Comparison of ENCODE assay signal across 22 cellular contexts in the genomic region with DNA sequence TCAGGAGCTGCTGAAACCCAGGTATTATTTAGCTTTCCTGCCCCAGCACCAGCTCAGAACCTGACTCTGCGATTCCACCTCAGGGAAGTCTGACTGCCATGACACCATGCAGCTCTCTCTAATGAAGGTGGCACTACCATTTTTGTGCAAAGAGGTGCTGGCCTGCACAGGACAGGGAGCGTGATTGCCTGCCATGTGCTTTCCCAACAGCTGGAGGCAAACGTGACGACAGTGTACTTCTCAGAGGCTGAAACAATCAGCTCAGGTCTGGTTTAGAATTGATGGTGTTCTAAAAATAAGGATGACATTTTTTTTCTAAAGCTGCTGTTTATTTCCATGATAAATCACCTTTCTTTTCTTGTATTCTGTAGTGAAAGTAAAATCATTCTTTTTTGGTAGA.
"Had no signal": no experiment of that assay in that cellular context is flagged by ENCODE, and none has a peak within 500 bp of the region (broad histone marks: within the 10 kb centered on the region; RNA-seq: fewer than 3 reads in every experiment).

No MANE protein-coding gene starts in this region.

- FAIRE-seq: colon had no signal

- ATAC-seq: activated naive CD4-positive, alpha-beta T cell treated with anti-CD3 and anti-CD28 coated beads, Interleukin-2, amount 50 U/mL, for 72 hours; activated T-cell treated with anti-CD3 and anti-CD28 coated beads, Interleukin-2, amount 50 U/mL, for 4 hours; activated T-helper 17 cell treated with anti-CD3 and anti-CD28 coated beads, Interleukin-2, amount 50 U/mL, for 72 hours; sciatic nerve; stimulated activated effector memory CD8-positive, alpha-beta T cell treated with anti-CD3 and anti-CD28 coated beads, Interleukin-12 subunit alpha, Interleukin-12 subunit beta, amount 100 ng/mL, for 72 hours had no signal

- DNase-seq: activated CD4-positive, alpha-beta memory T cell treated with anti-CD3 and anti-CD28 coated beads for 36 hours; activated CD4-positive, alpha-beta T cell treated with anti-CD3 and anti-CD28 coated beads for 4 hours; activated CD4-positive, CD25-positive, alpha-beta regulatory T cell; activated gamma-delta T cell treated with Interleukin-2 at 50 U/mL for 16 hours; activated T-cell treated with anti-CD3 and anti-CD28 coated beads, Interleukin-2, amount 50 U/mL, for 4 hours; anterior cingulate cortex; effector CD8-positive, alpha-beta T cell; erythroblast; head of caudate nucleus; naive B cell; nephron progenitor cell; ovary; stimulated activated CD4-positive, alpha-beta T cell treated with anti-CD3 and anti-CD28 coated beads, Interleukin-12 subunit alpha, Interleukin-12 subunit beta, amount 100 ng/mL, for 4 hours; stimulated activated CD4-positive, alpha-beta T cell treated with anti-CD3 and anti-CD28 coated beads, Interleukin-4, amount 100 ng/mL, for 24 hours; uterus had no signal

- H3K36me3 ChIP-seq: ovary, thoracic aorta, uterus had no signal

- H3K27me3 ChIP-seq: ovary, uterus had no signal

- H3K27ac ChIP-seq: ovary, skin epidermis, thoracic aorta, uterus had no signal

- H3K4me3 ChIP-seq: ovary, skin epidermis, thoracic aorta, uterus had no signal

- H3K9me3 ChIP-seq: ovary, thoracic aorta, uterus had no signal

- H3K4me1 ChIP-seq: uterus had no signal
